ENCODE assay signal across 15 cellular contexts in the genomic region with DNA sequence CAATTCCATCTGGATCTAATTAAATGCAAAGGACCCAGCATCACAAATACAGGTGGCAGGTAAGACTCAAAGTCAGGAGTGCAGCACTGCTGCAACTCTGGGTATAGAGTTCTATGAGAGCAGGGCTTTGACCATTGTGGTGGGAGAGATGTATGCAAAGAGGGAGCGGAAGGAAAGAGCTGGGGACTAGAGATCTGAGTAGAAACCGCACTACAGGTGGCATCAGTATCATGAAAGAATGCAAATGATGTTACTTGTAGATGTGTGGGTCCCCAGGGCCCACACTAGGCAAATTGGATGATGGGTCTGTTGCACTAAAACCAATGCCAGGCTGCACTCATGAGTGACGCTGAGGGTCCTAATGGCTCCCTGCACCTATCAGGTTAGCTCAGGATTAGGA.
DNase-seq lines count a peak whose midpoint lies in the region; ATAC-seq and TF ChIP-seq lines count a peak whose summit lies in the region.
"Had no signal": no experiment of that assay in that cellular context is flagged by ENCODE, and none has a peak within 500 bp of the region (broad histone marks: within the 10 kb centered on the region; RNA-seq: fewer than 3 reads in every experiment).

No MANE protein-coding gene starts in this region.

- no peak overlapping the region for H3K27ac ChIP-seq in IMR-90 (ENCODE audit: insufficient read depth, low read length)
- no peak overlapping the region for H3K27ac ChIP-seq in right lobe of liver
- H3K27ac ChIP-seq: BLaER1 treated with 17β-estradiol and CSF1 and Interleukin-3, amounts not matched to agents 10 nM and 100 nM; HL-60 had no signal

- no peak overlapping the region for H3K56ac ChIP-seq in IMR-90 (ENCODE audit: extremely low read depth, insufficient read depth, low read length)

- H4K5ac ChIP-seq in IMR-90 (ENCODE audit: low read depth, low read length), result no peak overlapping the region

- H3K4me1 Mint-ChIP-seq in activated B cell treated with CpG ODN at 0.5 μM for 24 hours, result no peaks in the 10 kb centered on the region
- no peaks in the 10 kb centered on the region for H3K4me1 Mint-ChIP-seq in stimulated activated memory B cell treated with anti-CD40 and anti-IgM and Interleukin-4, amounts not matched to agents 10 μg/mL and 1 μg/mL and 100 μg/mL, for 72 hours
- H3K4me1 Mint-ChIP-seq: CD4-positive, CD25-positive, alpha-beta regulatory T cell had no signal

- H3K4me2 ChIP-seq in IMR-90 (ENCODE audit: low read depth, low read length), result no peak overlapping the region
- H3K4me2 ChIP-seq: BLaER1 treated with 17β-estradiol and CSF1 and Interleukin-3, amounts not matched to agents 10 nM and 100 nM; GM23338 had no signal

- no peaks in the 10 kb centered on the region for H3K36me3 Mint-ChIP-seq in activated B cell treated with CpG ODN at 0.5 μM for 24 hours (ENCODE audit: low read depth)
- no peaks in the 10 kb centered on the region for H3K36me3 Mint-ChIP-seq in stimulated activated memory B cell treated with anti-CD40 and anti-IgM and Interleukin-4, amounts not matched to agents 10 μg/mL and 1 μg/mL and 100 μg/mL, for 72 hours
- H3K36me3 Mint-ChIP-seq: CD4-positive, CD25-positive, alpha-beta regulatory T cell had no signal

- no peaks in the 10 kb centered on the region for H3K79me1 ChIP-seq in IMR-90 (ENCODE audit: low read depth in 1 of 2, low read length in 2 of 2)

- no peaks in the 10 kb centered on the region for H3K9me3 Mint-ChIP-seq in activated B cell treated with CpG ODN at 0.5 μM for 24 hours
- no peaks in the 10 kb centered on the region for H3K9me3 Mint-ChIP-seq in stimulated activated memory B cell treated with anti-CD40 and anti-IgM and Interleukin-4, amounts not matched to agents 10 μg/mL and 1 μg/mL and 100 μg/mL, for 72 hours

- H3K9ac ChIP-seq in IMR-90 (ENCODE audit: low read depth, low read length), result no peak overlapping the region
- H3K9ac ChIP-seq: BLaER1 treated with 17β-estradiol and CSF1 and Interleukin-3, amounts not matched to agents 10 nM and 100 nM had no signal

- WGBS in IMR-90 (ENCODE audit: extremely low coverage in 2 of 2, insufficient read length in 1 of 2), 2 experiments, result no CpG with 5 or more reads among the region's 3 CpGs
- WGBS in right lobe of liver (ENCODE audit: insufficient coverage, low coverage, low lambda C conversion rate, missing lambda C conversion rate), result 77% methylated on average over 3 of the region's 3 CpGs

- no peak for TF ChIP-seq CTCF in IMR-90 (conservative IDR thresholded peaks at IDR 0.05; ENCODE audit: low read depth, low read length)
- no peak for TF ChIP-seq CTCF in activated B cell treated with CpG ODN at 0.5 μM for 24 hours (IDR thresholded peaks at IDR 0.05)
- TF ChIP-seq CTCF in right lobe of liver (IDR thresholded peaks at IDR 0.05), result no peak

- no peak overlapping the region for H3K18ac ChIP-seq in IMR-90 (ENCODE audit: low read depth, low read length)

- H2BK5ac ChIP-seq in IMR-90 (ENCODE audit: low read depth, low read length, poor library complexity, severe bottlenecking), result no peak overlapping the region

- no peak overlapping the region for H4K8ac ChIP-seq in IMR-90 (ENCODE audit: low read depth in 2 of 2, low read length in 2 of 2)

- no peak overlapping the region for H3K23ac ChIP-seq in IMR-90 (ENCODE audit: low read depth, low read length)

- no peak overlapping the region for H3K14ac ChIP-seq in IMR-90 (replicated peaks; ENCODE audit: low read depth, low read length)

- H3K36me3 ChIP-seq in IMR-90 (ENCODE audit: control insufficient read depth, insufficient read depth, low read length) (no peaks in the 10 kb centered on the region), right lobe of liver (no peaks in the 10 kb centered on the region)
- H3K36me3 ChIP-seq: BLaER1 treated with 17β-estradiol and CSF1 and Interleukin-3, amounts not matched to agents 10 nM and 100 nM had no signal

- no peaks in the 10 kb centered on the region for H3K27me3 ChIP-seq in IMR-90 (ENCODE audit: control insufficient read depth, insufficient read depth, low read length)
- no peaks in the 10 kb centered on the region for H3K27me3 ChIP-seq in right lobe of liver
- H3K27me3 ChIP-seq: BLaER1 treated with 17β-estradiol and CSF1 and Interleukin-3, amounts not matched to agents 10 nM and 100 nM had no signal

- no peak overlapping the region for H2BK20ac ChIP-seq in IMR-90 (ENCODE audit: low read depth, low read length)

- no peak overlapping the region for H3K4ac ChIP-seq in IMR-90 (ENCODE audit: low read depth, low read length)

- peak overlapping the region; percentile 2 for H2AFZ ChIP-seq in IMR-90 (replicated peaks; ENCODE audit: low read length, poor library complexity)
- H2AFZ ChIP-seq: GM23338 had no signal

- dilution Hi-C loops in IMR-90 (cut with HindIII; ENCODE audit: low sequenced_read_pairs, unreplicated experiment), result no loop called here

- intact Hi-C loops in IMR-90 (cut with micrococcal nuclease), result no loop called here
- intact Hi-C loops in activated B cell treated with CpG ODN at 0.5 μM for 24 hours (cut with micrococcal nuclease), result no loop called here
- intact Hi-C loops in right lobe of liver (cut with DNase I), result no loop called here

- ATAC-seq in GM18520 (IDR thresholded peaks at IDR 0.05; ENCODE audit: unreplicated experiment) (peak; percentile 37), IMR-90 (ENCODE audit: low read depth) (no peak), activated B cell treated with CpG ODN at 0.5 μM for 24 hours (ENCODE audit: low read depth) (peak; percentile 45), right lobe of liver (no peak), HG02623 (IDR thresholded peaks at IDR 0.05; ENCODE audit: unreplicated experiment) (no peak)
- ATAC-seq in stimulated activated memory B cell treated with anti-CD40 and anti-IgM and Interleukin-4, amounts not matched to agents 10 μg/mL and 1 μg/mL and 100 μg/mL, for 72 hours, result peak; percentile 50
- ATAC-seq: GM23338, K562 had no signal

- H3K9me3 ChIP-seq in IMR-90 (ENCODE audit: control insufficient read depth, insufficient read depth, low read length) (peaks cover 10% of the 10 kb centered on the region), right lobe of liver (no peaks in the 10 kb centered on the region)

- DNase-seq in IMR-90 (no peak), activated B cell treated with CpG ODN at 0.5 μM for 24 hours (no peak), activated gamma-delta T cell (lab: John Stamatoyannopoulos, UW) (no peak), right lobe of liver (no peak)
- DNase-seq: ACHN; CD4-positive, CD25-positive, alpha-beta regulatory T cell; DMS53; H9 had no signal

- H3K9me1 ChIP-seq in IMR-90 (ENCODE audit: insufficient read depth, low read length), result no peaks in the 10 kb centered on the region

- POLR2A ChIA-PET in IMR-90 (lab: Charles Lee; ENCODE audit: unreplicated experiment) (no interaction called here), activated B cell treated with CpG ODN at 0.5 μM for 24 hours (lab: Charles Lee) (interaction anchor here (0.6 kb wide), 1 partner anchor 87 kb away, joined by 4 read pairs; no protein-coding TSS in a partner anchor)

- no TSS peak for BruUV-seq in IMR-90 (replicated peaks; lab: Mats Ljungman, UMichigan)

- H3K27ac Mint-ChIP-seq in activated B cell treated with CpG ODN at 0.5 μM for 24 hours, result no peak overlapping the region
- no peak overlapping the region for H3K27ac Mint-ChIP-seq in stimulated activated memory B cell treated with anti-CD40 and anti-IgM and Interleukin-4, amounts not matched to agents 10 μg/mL and 1 μg/mL and 100 μg/mL, for 72 hours
- H3K27ac Mint-ChIP-seq: CD4-positive, CD25-positive, alpha-beta regulatory T cell; GM23338; H9 had no signal

- H2BK15ac ChIP-seq in IMR-90 (ENCODE audit: low read depth, low read length), result no peak overlapping the region

- CTCF ChIA-PET in IMR-90 (lab: Yijun Ruan, JAX) (no interaction called here), activated B cell treated with CpG ODN at 0.5 μM for 24 hours (lab: Charles Lee) (no interaction called here)

- no peak overlapping the region for H2AK5ac ChIP-seq in IMR-90 (ENCODE audit: low read depth, low read length)

- in situ Hi-C loops in IMR-90 (cut with MboI; ENCODE audit: low sequenced_read_pairs), result no loop called here

- no peak overlapping the region for H3K4me3 Mint-ChIP-seq in activated B cell treated with CpG ODN at 0.5 μM for 24 hours
- no peak overlapping the region for H3K4me3 Mint-ChIP-seq in stimulated activated memory B cell treated with anti-CD40 and anti-IgM and Interleukin-4, amounts not matched to agents 10 μg/mL and 1 μg/mL and 100 μg/mL, for 72 hours
- H3K4me3 Mint-ChIP-seq: CD4-positive, CD25-positive, alpha-beta regulatory T cell; GM23338; H9 had no signal

- no peak overlapping the region for H2BK120ac ChIP-seq in IMR-90 (ENCODE audit: low read depth, low read length)

- H3K4me1 ChIP-seq in IMR-90 (ENCODE audit: control insufficient read depth, insufficient read depth, low read length) (no peaks in the 10 kb centered on the region), right lobe of liver (no peaks in the 10 kb centered on the region)
- H3K4me1 ChIP-seq: BLaER1 treated with 17β-estradiol and CSF1 and Interleukin-3, amounts not matched to agents 10 nM and 100 nM had no signal

- H2AK9ac ChIP-seq in IMR-90 (replicated peaks; ENCODE audit: low read depth, low read length, poor library complexity), result no peak overlapping the region

- no peak for TF ChIP-seq RAD21 in IMR-90 (IDR thresholded peaks at IDR 0.05; ENCODE audit: low read length)

- peaks cover 5% of the 10 kb centered on the region for H3K27me3 Mint-ChIP-seq in activated B cell treated with CpG ODN at 0.5 μM for 24 hours
- H3K27me3 Mint-ChIP-seq in stimulated activated memory B cell treated with anti-CD40 and anti-IgM and Interleukin-4, amounts not matched to agents 10 μg/mL and 1 μg/mL and 100 μg/mL, for 72 hours, result no peaks in the 10 kb centered on the region

- H4K91ac ChIP-seq in IMR-90 (ENCODE audit: insufficient read depth, low read depth, low read length), result no peak overlapping the region

- H3K4me3 ChIP-seq in IMR-90 (ENCODE audit: insufficient read depth, low read depth, low read length), result no peak overlapping the region
- no peak overlapping the region for H3K4me3 ChIP-seq in right lobe of liver
- H3K4me3 ChIP-seq: BLaER1 treated with 17β-estradiol and CSF1 and Interleukin-3, amounts not matched to agents 10 nM and 100 nM; GM23338; K562 had no signal

- TF ChIP-seq POLR2A in IMR-90 (IDR thresholded peaks at IDR 0.05; ENCODE audit: low read depth, low read length) (no peak), right lobe of liver (IDR thresholded peaks at IDR 0.05) (no peak)

- no peaks in the 10 kb centered on the region for H4K20me1 ChIP-seq in IMR-90 (ENCODE audit: insufficient read depth, low read length)
- H4K20me1 ChIP-seq: BLaER1 treated with 17β-estradiol and CSF1 and Interleukin-3, amounts not matched to agents 10 nM and 100 nM had no signal

TF ChIP-seq in IMR-90, 13 proteins besides CTCF, POLR2A, EP300 and RAD21 (continues in another document):
- TF ChIP-seq, protein P1, sequence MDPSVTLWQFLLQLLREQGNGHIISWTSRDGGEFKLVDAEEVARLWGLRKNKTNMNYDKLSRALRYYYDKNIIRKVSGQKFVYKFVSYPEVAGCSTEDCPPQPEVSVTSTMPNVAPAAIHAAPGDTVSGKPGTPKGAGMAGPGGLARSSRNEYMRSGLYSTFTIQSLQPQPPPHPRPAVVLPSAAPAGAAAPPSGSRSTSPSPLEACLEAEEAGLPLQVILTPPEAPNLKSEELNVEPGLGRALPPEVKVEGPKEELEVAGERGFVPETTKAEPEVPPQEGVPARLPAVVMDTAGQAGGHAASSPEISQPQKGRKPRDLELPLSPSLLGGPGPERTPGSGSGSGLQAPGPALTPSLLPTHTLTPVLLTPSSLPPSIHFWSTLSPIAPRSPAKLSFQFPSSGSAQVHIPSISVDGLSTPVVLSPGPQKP (IDR thresholded peaks at IDR 0.05; ENCODE audit: borderline replicate concordance, low read depth, low read length), result no peak

Comparison
In these comparisons a context has a peak if more than half of its experiments do, and no peak if none do; other contexts are left out.
1. ATAC-seq: peak in GM18520 (single experiment), activated B cell treated with CpG ODN at 0.5 μM for 24 hours (single experiment) and stimulated activated memory B cell treated with anti-CD40 and anti-IgM and Interleukin-4, amounts not matched to agents 10 μg/mL and 1 μg/mL and 100 μg/mL, for 72 hours (single experiment); none in IMR-90 (single experiment), right lobe of liver (0 of 4) and HG02623 (single experiment).